Comparison of ENCODE assay signal across 1 cellular context in the genomic region with DNA sequence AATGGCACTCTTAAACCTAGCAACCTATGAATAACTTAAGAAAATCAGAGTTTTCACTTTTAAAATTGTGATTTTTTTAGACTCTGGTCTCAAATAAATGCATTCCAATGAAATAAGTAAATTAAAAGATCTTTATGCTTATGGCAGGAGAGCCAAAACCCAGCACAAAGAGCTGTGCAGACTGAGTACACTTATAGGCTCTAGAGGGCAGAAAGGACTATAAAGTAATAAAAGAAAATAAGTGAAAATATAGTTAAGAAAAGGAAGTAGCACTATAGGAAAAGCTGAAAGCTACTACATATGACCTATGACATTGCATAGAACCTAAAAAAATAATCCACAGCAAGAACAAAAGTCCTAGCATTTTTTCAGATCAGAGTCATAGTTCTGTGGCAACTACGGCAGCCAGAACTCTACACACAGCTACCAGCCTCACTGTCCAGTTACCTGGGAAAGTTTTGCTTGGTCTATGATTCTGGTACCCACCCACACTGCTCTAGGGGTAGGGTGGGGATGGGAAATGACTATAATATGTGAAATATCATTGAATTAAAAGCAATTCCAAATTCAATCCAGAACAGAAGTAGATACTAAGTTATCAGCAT.
TF ChIP-seq lines count a peak whose summit lies in the region.

No MANE protein-coding gene starts in this region.

TF ChIP-seq in K562, 482 proteins besides CTCF, POLR2A, EP300 and RAD21 (continued from another document):
- TF ChIP-seq CHD7 (IDR thresholded peaks at IDR 0.05; ENCODE audit: low read depth, low read length) (no peak), KAT2B (IDR thresholded peaks at IDR 0.05; ENCODE audit: low read depth, low read length) (no peak), ADNP (tag; IDR thresholded peaks at IDR 0.05) (no peak), ZNF12 (CRISPR knock-in tag; IDR thresholded peaks at IDR 0.05) (no peak), NFXL1 (CRISPR knock-in tag; IDR thresholded peaks at IDR 0.05) (no peak), MEF2D (tag; conservative IDR thresholded peaks at IDR 0.05; ENCODE audit: low read depth) (no peak), ZNF780A (CRISPR knock-in tag; IDR thresholded peaks at IDR 0.05) (no peak), EZH2 (IDR thresholded peaks at IDR 0.05; ENCODE audit: borderline replicate concordance, low read depth, low read length) (no peak), CGGBP1 (CRISPR knock-in tag; IDR thresholded peaks at IDR 0.05) (no peak)
- TF ChIP-seq, protein P1, sequence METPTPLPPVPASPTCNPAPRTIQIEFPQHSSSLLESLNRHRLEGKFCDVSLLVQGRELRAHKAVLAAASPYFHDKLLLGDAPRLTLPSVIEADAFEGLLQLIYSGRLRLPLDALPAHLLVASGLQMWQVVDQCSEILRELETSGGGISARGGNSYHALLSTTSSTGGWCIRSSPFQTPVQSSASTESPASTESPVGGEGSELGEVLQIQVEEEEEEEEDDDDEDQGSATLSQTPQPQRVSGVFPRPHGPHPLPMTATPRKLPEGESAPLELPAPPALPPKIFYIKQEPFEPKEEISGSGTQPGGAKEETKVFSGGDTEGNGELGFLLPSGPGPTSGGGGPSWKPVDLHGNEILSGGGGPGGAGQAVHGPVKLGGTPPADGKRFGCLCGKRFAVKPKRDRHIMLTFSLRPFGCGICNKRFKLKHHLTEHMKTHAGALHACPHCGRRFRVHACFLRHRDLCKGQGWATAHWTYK (CRISPR knock-in tag; IDR thresholded peaks at IDR 0.05): no peak
